In genomic region chr3:9395570-9396300, GRCh38 we compare ENCODE assay signal across 1 cellular context.
TF ChIP-seq lines count a peak whose summit lies in the region.

No MANE protein-coding gene starts in this region.

TF ChIP-seq in H1, 55 proteins besides CTCF, POLR2A, EP300 and RAD21:
- TF ChIP-seq SIN3A (conservative IDR thresholded peaks at IDR 0.05 in 1 of 2, IDR thresholded peaks at IDR 0.05 in 1 of 2; ENCODE audit: low read depth in 1 of 2, low read length in 2 of 2) (0 out of 4 replicates have a peak, but pooled peaks have one; percentile 6 to 38), CREB1 (IDR thresholded peaks at IDR 0.05) (0 out of 2 replicates have a peak, but pooled peaks have one; percentile 67), SAP30 (IDR thresholded peaks at IDR 0.05; ENCODE audit: insufficient read depth, insufficient replicate concordance, low read length) (peak; percentile 81), CHD1 (IDR thresholded peaks at IDR 0.05; ENCODE audit: low read depth, low read length) (no peak), MAFK (IDR thresholded peaks at IDR 0.05; ENCODE audit: low read depth, low read length) (no peak)
